1 cellular context compared by ENCODE assay signal in the genomic region with DNA sequence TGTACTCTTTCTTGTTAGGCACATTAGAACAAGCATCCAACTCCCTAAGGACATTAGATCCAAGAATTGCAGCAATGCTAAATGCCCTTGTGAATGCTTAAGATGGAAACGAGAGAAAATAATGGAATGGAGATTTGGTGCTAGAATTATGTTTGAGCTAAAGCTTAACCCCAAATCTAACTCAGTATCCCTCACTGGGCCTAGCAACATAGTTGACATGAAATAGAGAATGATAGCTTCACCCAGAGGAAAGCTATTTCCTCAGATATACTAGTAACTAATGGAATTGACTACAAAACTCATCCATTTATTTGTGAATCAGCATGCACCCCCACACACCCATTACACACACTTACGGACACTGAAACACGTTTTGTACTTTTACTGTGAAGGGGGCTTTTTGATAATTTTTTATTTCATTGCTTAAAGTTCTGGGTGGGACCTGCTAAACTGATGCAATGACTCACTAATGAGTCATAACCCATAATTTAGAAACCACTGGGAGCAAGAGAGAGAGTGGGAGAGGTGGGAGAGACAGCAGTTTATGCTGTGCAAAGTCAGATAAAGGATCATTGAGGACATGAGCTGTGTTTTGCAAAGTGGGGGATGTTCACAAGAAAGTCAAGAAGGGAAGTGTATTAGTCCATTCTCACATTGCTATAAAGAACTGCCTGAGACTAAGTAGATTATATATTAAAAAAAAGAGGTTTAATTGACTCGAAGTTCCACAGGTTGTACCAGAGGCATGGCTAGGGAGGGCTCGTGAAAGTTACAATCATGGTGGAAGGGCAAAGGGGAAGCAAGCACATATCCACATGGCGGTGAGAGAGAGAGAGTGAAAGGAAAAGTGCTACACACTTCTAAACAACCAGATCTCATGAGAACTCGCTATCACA.
TF ChIP-seq lines count a peak whose summit lies in the region.

No MANE protein-coding gene starts in this region.

TF ChIP-seq in HEK293, 187 proteins besides CTCF, POLR2A, EP300 and RAD21 (continued from another document):
- TF ChIP-seq, protein P1, sequence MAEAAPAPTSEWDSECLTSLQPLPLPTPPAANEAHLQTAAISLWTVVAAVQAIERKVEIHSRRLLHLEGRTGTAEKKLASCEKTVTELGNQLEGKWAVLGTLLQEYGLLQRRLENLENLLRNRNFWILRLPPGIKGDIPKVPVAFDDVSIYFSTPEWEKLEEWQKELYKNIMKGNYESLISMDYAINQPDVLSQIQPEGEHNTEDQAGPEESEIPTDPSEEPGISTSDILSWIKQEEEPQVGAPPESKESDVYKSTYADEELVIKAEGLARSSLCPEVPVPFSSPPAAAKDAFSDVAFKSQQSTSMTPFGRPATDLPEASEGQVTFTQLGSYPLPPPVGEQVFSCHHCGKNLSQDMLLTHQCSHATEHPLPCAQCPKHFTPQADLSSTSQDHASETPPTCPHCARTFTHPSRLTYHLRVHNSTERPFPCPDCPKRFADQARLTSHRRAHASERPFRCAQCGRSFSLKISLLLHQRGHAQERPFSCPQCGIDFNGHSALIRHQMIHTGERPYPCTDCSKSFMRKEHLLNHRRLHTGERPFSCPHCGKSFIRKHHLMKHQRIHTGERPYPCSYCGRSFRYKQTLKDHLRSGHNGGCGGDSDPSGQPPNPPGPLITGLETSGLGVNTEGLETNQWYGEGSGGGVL (tag by site-specific recombination; IDR thresholded peaks at IDR 0.05), result peak; percentile 70
- TF ChIP-seq ZNF555 (tag by site-specific recombination; conservative IDR thresholded peaks at IDR 0.05) (no peak), ZFHX2 (tag by site-specific recombination; conservative IDR thresholded peaks at IDR 0.05) (peak; percentile 62), YY1 (tag by site-specific recombination; IDR thresholded peaks at IDR 0.05) (no peak), ZNF76 (tag by site-specific recombination; IDR thresholded peaks at IDR 0.05; ENCODE audit: borderline replicate concordance, low read depth) (no peak), ZNF701 (tag by site-specific recombination; IDR thresholded peaks at IDR 0.05) (no peak)
